In genomic region chr10:108521827-108522503, GRCh38 we compare ENCODE assay signal across 1 cellular context.
TF ChIP-seq lines count a peak whose summit lies in the region.

No MANE protein-coding gene starts in this region.

TF ChIP-seq in GM23338, 12 proteins besides CTCF, POLR2A, EP300 and RAD21 (continued from another document):
- TF ChIP-seq, protein P1, sequence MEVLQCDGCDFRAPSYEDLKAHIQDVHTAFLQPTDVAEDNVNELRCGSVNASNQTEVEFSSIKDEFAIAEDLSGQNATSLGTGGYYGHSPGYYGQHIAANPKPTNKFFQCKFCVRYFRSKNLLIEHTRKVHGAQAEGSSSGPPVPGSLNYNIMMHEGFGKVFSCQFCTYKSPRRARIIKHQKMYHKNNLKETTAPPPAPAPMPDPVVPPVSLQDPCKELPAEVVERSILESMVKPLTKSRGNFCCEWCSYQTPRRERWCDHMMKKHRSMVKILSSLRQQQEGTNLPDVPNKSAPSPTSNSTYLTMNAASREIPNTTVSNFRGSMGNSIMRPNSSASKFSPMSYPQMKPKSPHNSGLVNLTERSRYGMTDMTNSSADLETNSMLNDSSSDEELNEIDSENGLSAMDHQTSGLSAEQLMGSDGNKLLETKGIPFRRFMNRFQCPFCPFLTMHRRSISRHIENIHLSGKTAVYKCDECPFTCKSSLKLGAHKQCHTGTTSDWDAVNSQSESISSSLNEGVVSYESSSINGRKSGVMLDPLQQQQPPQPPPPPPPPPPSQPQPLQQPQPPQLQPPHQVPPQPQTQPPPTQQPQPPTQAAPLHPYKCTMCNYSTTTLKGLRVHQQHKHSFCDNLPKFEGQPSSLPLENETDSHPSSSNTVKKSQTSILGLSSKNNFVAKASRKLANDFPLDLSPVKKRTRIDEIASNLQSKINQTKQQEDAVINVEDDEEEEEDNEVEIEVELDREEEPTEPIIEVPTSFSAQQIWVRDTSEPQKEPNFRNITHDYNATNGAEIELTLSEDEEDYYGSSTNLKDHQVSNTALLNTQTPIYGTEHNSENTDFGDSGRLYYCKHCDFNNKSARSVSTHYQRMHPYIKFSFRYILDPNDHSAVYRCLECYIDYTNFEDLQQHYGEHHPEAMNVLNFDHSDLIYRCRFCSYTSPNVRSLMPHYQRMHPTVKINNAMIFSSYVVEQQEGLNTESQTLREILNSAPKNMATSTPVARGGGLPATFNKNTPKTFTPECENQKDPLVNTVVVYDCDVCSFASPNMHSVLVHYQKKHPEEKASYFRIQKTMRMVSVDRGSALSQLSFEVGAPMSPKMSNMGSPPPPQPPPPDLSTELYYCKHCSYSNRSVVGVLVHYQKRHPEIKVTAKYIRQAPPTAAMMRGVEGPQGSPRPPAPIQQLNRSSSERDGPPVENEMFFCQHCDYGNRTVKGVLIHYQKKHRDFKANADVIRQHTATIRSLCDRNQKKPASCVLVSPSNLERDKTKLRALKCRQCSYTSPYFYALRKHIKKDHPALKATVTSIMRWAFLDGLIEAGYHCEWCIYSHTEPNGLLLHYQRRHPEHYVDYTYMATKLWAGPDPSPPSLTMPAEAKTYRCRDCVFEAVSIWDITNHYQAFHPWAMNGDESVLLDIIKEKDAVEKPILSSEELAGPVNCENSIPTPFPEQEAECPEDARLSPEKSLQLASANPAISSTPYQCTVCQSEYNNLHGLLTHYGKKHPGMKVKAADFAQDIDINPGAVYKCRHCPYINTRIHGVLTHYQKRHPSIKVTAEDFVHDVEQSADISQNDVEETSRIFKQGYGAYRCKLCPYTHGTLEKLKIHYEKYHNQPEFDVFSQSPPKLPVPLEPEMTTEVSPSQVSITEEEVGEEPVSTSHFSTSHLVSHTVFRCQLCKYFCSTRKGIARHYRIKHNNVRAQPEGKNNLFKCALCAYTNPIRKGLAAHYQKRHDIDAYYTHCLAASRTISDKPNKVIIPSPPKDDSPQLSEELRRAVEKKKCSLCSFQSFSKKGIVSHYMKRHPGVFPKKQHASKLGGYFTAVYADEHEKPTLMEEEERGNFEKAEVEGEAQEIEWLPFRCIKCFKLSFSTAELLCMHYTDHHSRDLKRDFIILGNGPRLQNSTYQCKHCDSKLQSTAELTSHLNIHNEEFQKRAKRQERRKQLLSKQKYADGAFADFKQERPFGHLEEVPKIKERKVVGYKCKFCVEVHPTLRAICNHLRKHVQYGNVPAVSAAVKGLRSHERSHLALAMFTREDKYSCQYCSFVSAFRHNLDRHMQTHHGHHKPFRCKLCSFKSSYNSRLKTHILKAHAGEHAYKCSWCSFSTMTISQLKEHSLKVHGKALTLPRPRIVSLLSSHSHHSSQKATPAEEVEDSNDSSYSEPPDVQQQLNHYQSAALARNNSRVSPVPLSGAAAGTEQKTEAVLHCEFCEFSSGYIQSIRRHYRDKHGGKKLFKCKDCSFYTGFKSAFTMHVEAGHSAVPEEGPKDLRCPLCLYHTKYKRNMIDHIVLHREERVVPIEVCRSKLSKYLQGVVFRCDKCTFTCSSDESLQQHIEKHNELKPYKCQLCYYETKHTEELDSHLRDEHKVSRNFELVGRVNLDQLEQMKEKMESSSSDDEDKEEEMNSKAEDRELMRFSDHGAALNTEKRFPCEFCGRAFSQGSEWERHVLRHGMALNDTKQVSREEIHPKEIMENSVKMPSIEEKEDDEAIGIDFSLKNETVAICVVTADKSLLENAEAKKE (CRISPR knock-in tag; IDR thresholded peaks at IDR 0.05): no peak
- no peak for TF ChIP-seq NANOG (IDR thresholded peaks at IDR 0.05; ENCODE audit: borderline replicate concordance)
